Comparison of ENCODE assay signal across 9 cellular contexts in the genomic region with DNA sequence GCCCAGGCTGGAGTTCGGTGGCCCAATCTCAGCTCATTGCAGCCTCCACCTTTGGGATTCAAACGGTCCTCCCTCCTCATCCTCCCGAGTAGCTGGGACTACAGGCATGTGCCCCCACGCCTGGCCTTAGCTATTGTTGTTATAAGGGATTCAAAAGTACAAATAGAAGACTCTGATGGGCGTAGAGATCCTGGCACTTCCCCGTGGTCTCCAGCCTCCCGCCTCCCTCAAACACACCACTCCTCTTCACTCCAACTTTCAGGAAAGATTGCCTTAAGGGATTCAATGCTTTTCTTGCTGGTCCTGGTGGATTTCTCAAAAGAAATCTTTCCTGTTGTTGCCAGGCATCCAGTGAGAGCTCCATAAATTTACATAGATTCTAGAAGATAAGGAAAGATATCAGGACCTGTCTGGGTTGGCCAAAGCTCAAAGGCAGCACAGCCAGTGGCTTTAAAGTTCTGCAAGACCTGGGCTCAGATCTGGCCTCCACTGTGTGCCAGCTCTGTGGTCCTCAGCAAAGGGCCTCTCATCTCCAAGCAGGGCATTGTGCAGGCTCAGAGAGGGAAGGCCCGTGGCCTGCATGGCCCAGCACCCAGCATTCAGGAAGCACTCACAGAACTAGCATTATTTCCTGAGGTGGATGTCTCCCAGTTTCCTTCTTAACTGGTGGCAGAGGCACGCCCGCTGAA. TPM values are rescaled to one million over a fixed set of nuclear protein-coding genes. Genes with fewer than 3 reads are reported as not detected.
DNase-seq lines count a peak whose midpoint lies in the region; ATAC-seq and TF ChIP-seq lines count a peak whose summit lies in the region.
"Had no signal": no experiment of that assay in that cellular context is flagged by ENCODE, and none has a peak within 500 bp of the region (broad histone marks: within the 10 kb centered on the region; RNA-seq: fewer than 3 reads in every experiment).

No MANE protein-coding gene starts in this region.

- POLR2A ChIA-PET in CD8-positive, alpha-beta memory T cell (lab: Charles Lee): no interaction called here

- H3K4me3 ChIP-seq in CD8-positive, alpha-beta memory T cell (ENCODE audit: low read length): no peak overlapping the region
- peak overlapping the region; percentile 40 for H3K4me3 ChIP-seq in RWPE2 (ENCODE audit: severe bottlenecking)
- H3K4me3 ChIP-seq in esophagus (ENCODE audit: low read depth in 1 of 2, low read length in 2 of 2): peak overlapping the region; percentile 63 to 70
- H3K4me3 ChIP-seq in parathyroid adenoma (ENCODE audit: low read depth, low read length): peak overlapping the region; percentile 70

- H3K9me3 Mint-ChIP-seq in CD8-positive, alpha-beta memory T cell: no peaks in the 10 kb centered on the region

- DNase-seq in CD8-positive, alpha-beta memory T cell: no peak
- DNase-seq in RWPE2 (ENCODE audit: low spot score): no peak
- DNase-seq in OCI-M1 (lab: John Stamatoyannopoulos, UW): no peak
- DNase-seq: DND-41 had no signal

- H3K9ac ChIP-seq in parathyroid adenoma: no peak overlapping the region

- H3K9me3 ChIP-seq in CD8-positive, alpha-beta memory T cell (ENCODE audit: low read length): no peaks in the 10 kb centered on the region
- H3K9me3 ChIP-seq in RWPE2 (ENCODE audit: severe bottlenecking) (peaks cover 3% of the 10 kb centered on the region), esophagus (ENCODE audit: control insufficient read depth in 2 of 2, insufficient read depth in 1 of 2, low read depth in 1 of 2, low read length in 1 of 2) (no peaks in the 10 kb centered on the region), parathyroid adenoma (ENCODE audit: control insufficient read depth, low read length) (no peaks in the 10 kb centered on the region)

- no peak overlapping the region for H3K27ac Mint-ChIP-seq in CD8-positive, alpha-beta memory T cell

- peak overlapping the region in 5 of 7 donors; percentile 50 to 75 (median 55) for H3K4me3 Mint-ChIP-seq in CD8-positive, alpha-beta memory T cell

- peaks cover 22 to 41% of the 10 kb centered on the region in 2 donors for H3K27me3 Mint-ChIP-seq in CD8-positive, alpha-beta memory T cell

- no peaks in the 10 kb centered on the region for H3K79me2 ChIP-seq in parathyroid adenoma

- WGBS in esophagus, 2 donors: 48 to 49% methylated on average over 10 of the region's 10 CpGs

- H3K4me1 ChIP-seq in CD8-positive, alpha-beta memory T cell (ENCODE audit: insufficient read depth, low read length): no peaks in the 10 kb centered on the region
- H3K4me1 ChIP-seq in RWPE2 (ENCODE audit: insufficient read depth, poor library complexity, severe bottlenecking): no peaks in the 10 kb centered on the region
- H3K4me1 ChIP-seq in esophagus (ENCODE audit: control insufficient read depth in 2 of 2, insufficient read depth in 2 of 2, low read length in 1 of 2): peaks cover 3 to 9% of the 10 kb centered on the region in 2 donors
- peaks cover 28% of the 10 kb centered on the region for H3K4me1 ChIP-seq in parathyroid adenoma

- H2AFZ ChIP-seq in parathyroid adenoma: peak overlapping the region; percentile 23

- H3K27me3 ChIP-seq in CD8-positive, alpha-beta memory T cell (ENCODE audit: insufficient read depth, low read length, poor library complexity, severe bottlenecking): peaks cover 32% of the 10 kb centered on the region
- H3K27me3 ChIP-seq in RWPE2 (ENCODE audit: insufficient read depth, poor library complexity, severe bottlenecking) (peaks cover 6% of the 10 kb centered on the region), esophagus (ENCODE audit: control insufficient read depth in 1 of 2, insufficient read depth in 2 of 2, low read length in 2 of 2) (no peaks in the 10 kb centered on the region), parathyroid adenoma (ENCODE audit: control insufficient read depth, insufficient read depth, low read length) (no peaks in the 10 kb centered on the region)

- CTCF ChIA-PET in CD8-positive, alpha-beta memory T cell (lab: Charles Lee): interaction anchor here (1.1 kb wide), 2 partner anchors 9 kb away, joined by 4 read pairs; no protein-coding TSS in a partner anchor

- no peaks in the 10 kb centered on the region for H3K36me3 ChIP-seq in CD8-positive, alpha-beta memory T cell (ENCODE audit: insufficient read depth, low read length)
- no peaks in the 10 kb centered on the region for H3K36me3 ChIP-seq in RWPE2 (ENCODE audit: low read depth)
- H3K36me3 ChIP-seq in esophagus (ENCODE audit: control insufficient read depth in 2 of 2, insufficient read depth in 2 of 2, low read length in 1 of 2): peaks cover 0 to 5% of the 10 kb centered on the region in 2 donors
- no peaks in the 10 kb centered on the region for H3K36me3 ChIP-seq in parathyroid adenoma (ENCODE audit: control insufficient read depth, insufficient read depth, low read length)

- no peak for TF ChIP-seq CTCF in RWPE2 (IDR thresholded peaks at IDR 0.05; ENCODE audit: poor library complexity, severe bottlenecking)
- no peak for TF ChIP-seq CTCF in parathyroid adenoma (IDR thresholded peaks at IDR 0.05)

- H3K27ac ChIP-seq in CD8-positive, alpha-beta memory T cell (ENCODE audit: low read depth, low read length): no peak overlapping the region
- H3K27ac ChIP-seq in RWPE2 (ENCODE audit: poor library complexity, severe bottlenecking) (no peak overlapping the region), esophagus (ENCODE audit: low read depth in 2 of 2, low read length in 1 of 2) (peak overlapping the region; percentile 42 to 72), parathyroid adenoma (peak overlapping the region; percentile 65)

- H3K4me2 ChIP-seq in parathyroid adenoma (ENCODE audit: low read length): peak overlapping the region; percentile 75

- H3K4me1 Mint-ChIP-seq in CD8-positive, alpha-beta memory T cell: peaks cover 4 to 9% (median 6%) of the 10 kb centered on the region in 3 donors

- ATAC-seq in RWPE2 (ENCODE audit: low read depth) (no peak), GM19035 (IDR thresholded peaks at IDR 0.05; ENCODE audit: unreplicated experiment) (no peak), GM21576 (IDR thresholded peaks at IDR 0.05; ENCODE audit: unreplicated experiment) (no peak), HG03460 (IDR thresholded peaks at IDR 0.05; ENCODE audit: unreplicated experiment) (no peak)

- H3K36me3 Mint-ChIP-seq in CD8-positive, alpha-beta memory T cell: no peaks in the 10 kb centered on the region

RNA-seq across cellular contexts. Expression of a gene that starts 1.1 kb away (rescaled TPM):
- total RNA-seq in CD8-positive, alpha-beta memory T cell: under 1 TPM; 0.27 to 0.48 TPM
- not detected for polyA plus RNA-seq in CD8-positive, alpha-beta memory T cell
- 100 to 1,000 TPM in 1 of 2 donors, 10 to 100 TPM in 1; 59.3 to 184 TPM for polyA plus RNA-seq in esophagus

RNA-seq across cellular contexts. Expression of a gene that starts 28.0 kb away (rescaled TPM):
- total RNA-seq in CD8-positive, alpha-beta memory T cell: 10 to 100 TPM; 69.2 to 69.5 TPM
- polyA plus RNA-seq in CD8-positive, alpha-beta memory T cell: 21.3 TPM
- 10 to 100 TPM; 22.3 to 31.3 TPM for polyA plus RNA-seq in esophagus

Comparison
In these comparisons a context has a peak if more than half of its experiments do, and no peak if none do; other contexts are left out.
1. H3K27ac ChIP-seq: peak in esophagus (2 of 2) and parathyroid adenoma (single experiment); none in CD8-positive, alpha-beta memory T cell (single experiment) and RWPE2 (single experiment).
2. RNA of a gene that starts 1.1 kb away (polyA plus RNA-seq): 59.3 to 184 TPM in esophagus; not detected in CD8-positive, alpha-beta memory T cell (single experiment); every median in the first group is over 10 times any median in the second.